8 cellular contexts compared by ENCODE assay signal in the genomic region with DNA sequence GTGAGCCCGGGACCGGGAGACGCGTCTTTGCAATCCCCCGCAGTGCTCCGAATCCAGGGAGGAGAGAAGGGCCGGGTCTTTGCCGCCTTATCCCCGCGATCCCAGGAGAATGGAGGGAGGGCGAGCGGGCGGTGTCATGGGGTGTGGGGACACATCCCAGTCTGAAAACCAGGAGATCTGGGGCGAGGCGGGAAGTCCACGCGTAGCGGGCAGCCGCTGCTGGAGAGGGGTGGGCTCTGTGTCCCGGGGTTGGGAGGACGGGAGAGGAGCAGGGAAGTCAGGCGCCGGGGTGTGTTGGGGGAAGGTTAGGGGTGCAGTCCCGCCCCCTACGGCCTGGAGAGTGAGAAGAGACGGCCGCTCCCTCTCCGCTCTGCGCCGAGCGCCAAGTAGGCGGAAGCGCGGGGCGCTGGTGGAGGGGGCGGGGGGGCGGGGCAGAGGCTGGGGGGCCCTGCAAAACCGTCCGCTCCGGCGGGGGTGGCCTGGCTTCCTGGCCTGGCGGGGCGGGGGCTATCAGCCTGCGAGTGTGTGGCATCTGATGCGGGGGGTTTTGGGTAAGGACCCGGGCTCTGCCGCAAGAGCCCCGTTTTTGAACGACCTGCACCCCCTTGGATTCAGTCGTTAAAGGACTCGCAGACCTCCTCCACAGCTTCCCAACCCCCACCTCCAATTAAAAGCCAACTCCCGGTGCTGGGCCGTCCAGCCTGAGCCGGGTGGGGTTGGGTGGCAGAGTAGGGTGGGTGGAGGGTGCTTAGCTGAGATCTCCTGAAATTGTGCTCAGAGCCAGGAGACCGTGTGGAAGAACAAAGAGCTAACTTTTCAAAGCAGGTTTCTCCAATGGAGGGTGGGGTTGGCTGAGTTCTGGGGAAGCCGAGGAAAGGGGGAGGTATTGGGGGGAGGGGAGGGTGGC. TPM values are rescaled to one million over a fixed set of nuclear protein-coding genes. Genes with fewer than 3 reads are reported as not detected.
DNase-seq lines count a peak whose midpoint lies in the region; ATAC-seq and TF ChIP-seq lines count a peak whose summit lies in the region.

No MANE protein-coding gene starts in this region.

- WGBS in adrenal gland, 4 donors, result 0 to 1% (median 0%) methylated on average over 20 to 50 of the region's 56 CpGs

- intact Hi-C loops in adrenal gland (cut with DNase I), result loop anchor here in 1 of 2 donors (10.0 kb wide), 1 partner anchor 284 kb away; a partner anchor contains a TSS

- H3K36me3 ChIP-seq in adrenal gland (replicated peaks in 1 of 2) (no peaks in the 10 kb centered on the region), right atrium auricular region (no peaks in the 10 kb centered on the region)

- H3K27ac ChIP-seq in adrenal gland (peak overlapping the region; percentile 71 to 95 (median 89)), right atrium auricular region (peak overlapping the region; percentile 95 to 96)

- no peak for ATAC-seq in HG02763 (IDR thresholded peaks at IDR 0.05; ENCODE audit: unreplicated experiment)

- DNase-seq in GM12864 (ENCODE audit: low read depth), result no peak
- peak in 53 of 76 experiments; percentile 9 to 87 (median 46) for DNase-seq in HUDEP-2 (lab: John Stamatoyannopoulos, UW; ENCODE audit: unreplicated experiment in 76 of 76)
- peak; percentile 45 to 79 (median 63) for DNase-seq in T-helper 1 cell
- peak; percentile 66 to 79 (median 71) for DNase-seq in adrenal gland
- peak; percentile 75 for DNase-seq in right atrium auricular region (ENCODE audit: low spot score)
- DNase-seq in retinal pigment epithelial cell (ENCODE audit: low read depth), result no peak
- no peak for DNase-seq in NCI-H446 treated with DMSO at 0.1 percent for 48 hours (lab: John Stamatoyannopoulos, UW)

- H3K4me1 ChIP-seq in adrenal gland (replicated peaks in 1 of 2), result peaks cover 47 to 56% of the 10 kb centered on the region in 2 donors
- peaks cover 0 to 61% of the 10 kb centered on the region in 2 donors for H3K4me1 ChIP-seq in right atrium auricular region

- H3K27me3 ChIP-seq in adrenal gland (no peaks in the 10 kb centered on the region), right atrium auricular region (no peaks in the 10 kb centered on the region)

- peak overlapping the region; percentile 99 for H3K4me3 ChIP-seq in GM12864 (ENCODE audit: low read depth, low read length)
- peak overlapping the region; percentile 71 to 98 (median 92) for H3K4me3 ChIP-seq in adrenal gland
- H3K4me3 ChIP-seq in right atrium auricular region, result peak overlapping the region; percentile 94 to 98
- peak overlapping the region; percentile 98 for H3K4me3 ChIP-seq in retinal pigment epithelial cell (ENCODE audit: low read length)

- no peak for TF ChIP-seq POLR2A in adrenal gland (IDR thresholded peaks at IDR 0.05)

- no peak for TF ChIP-seq CTCF in GM12864 (IDR thresholded peaks at IDR 0.05; ENCODE audit: low read depth, low read length, missing control alignments)
- no peak for TF ChIP-seq CTCF in adrenal gland (IDR thresholded peaks at IDR 0.05)
- TF ChIP-seq CTCF in right atrium auricular region (IDR thresholded peaks at IDR 0.05), result peak in 1 of 2 donors; percentile 20
- TF ChIP-seq CTCF in retinal pigment epithelial cell (conservative IDR thresholded peaks at IDR 0.05; ENCODE audit: low read depth, low read length), result no peak

- H3K9me3 ChIP-seq in adrenal gland (replicated peaks in 1 of 3), result no peaks in the 10 kb centered on the region
- no peaks in the 10 kb centered on the region for H3K9me3 ChIP-seq in right atrium auricular region

RNA-seq across cellular contexts. Expression of a gene that starts 0.7 kb away (rescaled TPM):
- total RNA-seq in adrenal gland (100 to 1,000 TPM in 5 of 8 donors, 10 to 100 TPM in 3; 73.4 to 123 (median 104) TPM), right atrium auricular region (10 to 100 TPM; 34.2 to 65.4 TPM)
- 10 to 100 TPM; 36.3 to 65.1 (median 43.3) TPM for polyA plus RNA-seq in adrenal gland

RNA-seq across cellular contexts. Expression of a gene that starts 17.0 kb away (rescaled TPM):
- total RNA-seq in adrenal gland, result 1,000 to 10,000 TPM in 6 of 8 donors, 100 to 1,000 TPM in 2; 927 to 1,685 (median 1,368) TPM
- polyA plus RNA-seq in adrenal gland, result 1,000 to 10,000 TPM; 2,027 to 3,246 (median 2,815) TPM
- 100 to 1,000 TPM; 640 to 985 TPM for total RNA-seq in right atrium auricular region

RNA-seq across cellular contexts. Expression of a gene that starts 45.4 kb away (rescaled TPM):
- total RNA-seq in adrenal gland (10 to 100 TPM in 7 of 8 donors, 1 to 10 TPM in 1; 4.5 to 21.8 (median 14.3) TPM), right atrium auricular region (1 to 10 TPM; 9.0 to 9.5 TPM)
- 10 to 100 TPM; 20.7 to 47.8 (median 33.1) TPM for polyA plus RNA-seq in adrenal gland

Comparison
In these comparisons a context has a peak if more than half of its experiments do, and no peak if none do; other contexts are left out.
1. DNase-seq: peak in HUDEP-2 (53 of 76), T-helper 1 cell (5 of 5), adrenal gland (7 of 7) and right atrium auricular region (single experiment); none in GM12864 (single experiment), retinal pigment epithelial cell (single experiment) and NCI-H446 treated with DMSO at 0.1 percent for 48 hours (single experiment).
2. Peak in every context shown above with its lines, with median percentiles within 50 percentile points of each other: H3K4me3 ChIP-seq.